ENCODE assay signal across 7 cellular contexts in genomic region chr4:10157478-10158354, GRCh38. TPM values are rescaled to one million over a fixed set of nuclear protein-coding genes. Genes with fewer than 3 reads are reported as not detected.
A peak's percentile ranks its signal among the peaks of the same experiment; 100 is the strongest.
DNase-seq lines count a peak whose midpoint lies in the region; ATAC-seq and TF ChIP-seq lines count a peak whose summit lies in the region.

No MANE protein-coding gene starts in this region.

- H3K27ac ChIP-seq in brain microvascular endothelial cell (no peak overlapping the region), smooth muscle cell (ENCODE audit: low read depth) (no peak overlapping the region)

- H3K36me3 ChIP-seq in brain microvascular endothelial cell (replicated peaks) (no peaks in the 10 kb centered on the region), smooth muscle cell (ENCODE audit: low read depth) (no peaks in the 10 kb centered on the region)

- H2AFZ ChIP-seq in smooth muscle cell (ENCODE audit: low read depth): no peak overlapping the region

- H3F3A ChIP-seq in smooth muscle cell (ENCODE audit: low read depth): no peaks in the 10 kb centered on the region

- no peak overlapping the region for H3K9ac ChIP-seq in smooth muscle cell (ENCODE audit: low read depth)

- no peaks in the 10 kb centered on the region for H3K4me1 ChIP-seq in smooth muscle cell (ENCODE audit: low read depth)

- DNase-seq in SKM-1 (lab: John Stamatoyannopoulos, UW; ENCODE audit: unreplicated experiment) (peak; percentile 66), brain microvascular endothelial cell (peak; percentile 73), iPS DF 4.7 (ENCODE audit: extremely low read depth, low spot score) (peak; percentile 64), smooth muscle cell (lab: John Stamatoyannopoulos, UW; ENCODE audit: unreplicated experiment) (no peak)

- in situ Hi-C loops in brain microvascular endothelial cell (cut with HindIII; ENCODE audit: low pct_ligation_motif_present, low sequenced_read_pairs): loop anchor here (25.0 kb wide), 1 partner anchor 380 kb away; no protein-coding TSS in a partner anchor

- no peak overlapping the region for H3K4me2 ChIP-seq in smooth muscle cell

- no peaks in the 10 kb centered on the region for H3K79me2 ChIP-seq in smooth muscle cell (ENCODE audit: low read depth)

- H3K4me3 ChIP-seq in brain microvascular endothelial cell (ENCODE audit: low read depth, low read length): no peak overlapping the region
- no peak overlapping the region for H3K4me3 ChIP-seq in smooth muscle cell

- H4K20me1 ChIP-seq in smooth muscle cell (ENCODE audit: low read depth): no peaks in the 10 kb centered on the region

- peak; percentile 73 for ATAC-seq in GM21786 (IDR thresholded peaks at IDR 0.05; ENCODE audit: unreplicated experiment)

- TF ChIP-seq CTCF in GM12801 (IDR thresholded peaks at IDR 0.05; ENCODE audit: extremely low read depth, insufficient read length) (peak; percentile 56), LNCAP (IDR thresholded peaks at IDR 0.05) (peak; percentile 84), brain microvascular endothelial cell (IDR thresholded peaks at IDR 0.05; ENCODE audit: low read depth, low read length, missing control alignments) (peak; percentile 90), smooth muscle cell (IDR thresholded peaks at IDR 0.05; ENCODE audit: borderline replicate concordance, insufficient read depth, poor library complexity, severe bottlenecking) (peak; percentile 83)

- 34% methylated on average over 9 of the region's 9 CpGs for WGBS in smooth muscle cell (ENCODE audit: low lambda C conversion rate)

- H3K27me3 ChIP-seq in brain microvascular endothelial cell (replicated peaks) (peaks cover 3% of the 10 kb centered on the region), smooth muscle cell (ENCODE audit: low read depth) (peaks cover 31% of the 10 kb centered on the region)

- H3K9me3 ChIP-seq in smooth muscle cell (replicated peaks; ENCODE audit: low read depth): no peaks in the 10 kb centered on the region

RNA-seq across cellular contexts. Expression of gene WDR1, which starts 41.1 kb away (rescaled TPM):
- total RNA-seq in smooth muscle cell: 224 and 259 TPM in 2 replicates
- 273 and 283 TPM in 2 replicates for polyA plus RNA-seq in smooth muscle cell
